In genomic region chr4:15451181-15451865, GRCh38 we compare ENCODE assay signal across 10 cellular contexts. TPM values are rescaled to one million over a fixed set of nuclear protein-coding genes. Genes with fewer than 3 reads are reported as not detected.
A peak's percentile ranks its signal among the peaks of the same experiment; 100 is the strongest.
DNase-seq lines count a peak whose midpoint lies in the region; ATAC-seq and TF ChIP-seq lines count a peak whose summit lies in the region.
"Had no signal": no experiment of that assay in that cellular context is flagged by ENCODE, and none has a peak within 500 bp of the region (broad histone marks: within the 10 kb centered on the region; RNA-seq: fewer than 3 reads in every experiment).

No MANE protein-coding gene starts in this region.

- H3K4me3 ChIP-seq in mammary epithelial cell (replicated peaks in 1 of 3; ENCODE audit: insufficient read depth in 1 of 3, low read depth in 2 of 3, low read length in 3 of 3) = no peak overlapping the region
- H3K4me3 ChIP-seq in lower lobe of right lung = no peak overlapping the region
- H3K4me3 ChIP-seq in OCI-LY7 (ENCODE audit: low read depth, low read length, poor library complexity, severe bottlenecking) = no peak overlapping the region

- H3K4me1 ChIP-seq in mammary epithelial cell (ENCODE audit: insufficient read depth, low read length) (peaks cover 25% of the 10 kb centered on the region), lower lobe of right lung (peaks cover 27% of the 10 kb centered on the region), OCI-LY7 (ENCODE audit: insufficient read depth, low read length, poor library complexity, severe bottlenecking) (no peaks in the 10 kb centered on the region)

- no peaks in the 10 kb centered on the region for H3K36me3 Mint-ChIP-seq in natural killer cell treated with Interleukin-12 subunit alpha and Interleukin-12 subunit beta and Interleukin-15 and Interleukin-18, amount 100 ng/mL, for 72 hours

- DNase-seq in Right ventricle myocardium superior (no peak), cardiac septum (ENCODE audit: low spot score) (no peak), mammary epithelial cell (no peak), lower lobe of right lung (no peak), G401 (ENCODE audit: low spot score) (no peak), COLO668 (lab: John Stamatoyannopoulos, UW; ENCODE audit: unreplicated experiment) (no peak), OCI-LY7 (ENCODE audit: low spot score) (no peak)
- DNase-seq in natural killer cell treated with Interleukin-12 subunit alpha and Interleukin-12 subunit beta and Interleukin-15 and Interleukin-18, amount 100 ng/mL, for 72 hours (ENCODE audit: low spot score) = no peak
- DNase-seq: activated effector memory CD4-positive, alpha-beta T cell treated with anti-CD3 and anti-CD28 coated beads, Interleukin-2, amount 50 U/mL, for 16 hours had no signal

- no peak overlapping the region for H3K4me3 Mint-ChIP-seq in natural killer cell treated with Interleukin-12 subunit alpha and Interleukin-12 subunit beta and Interleukin-15 and Interleukin-18, amount 100 ng/mL, for 72 hours

- no peaks in the 10 kb centered on the region for H3K4me1 Mint-ChIP-seq in natural killer cell treated with Interleukin-12 subunit alpha and Interleukin-12 subunit beta and Interleukin-15 and Interleukin-18, amount 100 ng/mL, for 72 hours (ENCODE audit: low read depth in 2 of 2)

- BruUV-seq in mammary epithelial cell (replicated peaks; lab: Mats Ljungman, UMichigan) (no TSS peak), OCI-LY7 (replicated peaks; lab: Mats Ljungman, UMichigan) (no TSS peak)

- no peak overlapping the region for H3K27ac Mint-ChIP-seq in natural killer cell treated with Interleukin-12 subunit alpha and Interleukin-12 subunit beta and Interleukin-15 and Interleukin-18, amount 100 ng/mL, for 72 hours

- TF ChIP-seq CTCF in mammary epithelial cell (conservative IDR thresholded peaks at IDR 0.05 in 1 of 2, IDR thresholded peaks at IDR 0.05 in 1 of 2; ENCODE audit: extremely low read depth in 1 of 2, insufficient read depth in 1 of 2, low read depth in 1 of 2, low read length in 2 of 2) = no peak
- no peak for TF ChIP-seq CTCF in lower lobe of right lung (IDR thresholded peaks at IDR 0.05)
- TF ChIP-seq CTCF in OCI-LY7 (conservative IDR thresholded peaks at IDR 0.05; ENCODE audit: low read length) = no peak

- ATAC-seq in Right ventricle myocardium superior (ENCODE audit: poor library complexity) (peak; percentile 72), lower lobe of right lung (peak; percentile 59 to 68)
- ATAC-seq in natural killer cell treated with Interleukin-12 subunit alpha and Interleukin-12 subunit beta and Interleukin-15 and Interleukin-18, amount 100 ng/mL, for 72 hours = no peak

- H3K27me3 Mint-ChIP-seq in natural killer cell treated with Interleukin-12 subunit alpha and Interleukin-12 subunit beta and Interleukin-15 and Interleukin-18, amount 100 ng/mL, for 72 hours = peaks cover 0 to 2% of the 10 kb centered on the region in 2 donors

- no peaks in the 10 kb centered on the region for H3K9me3 Mint-ChIP-seq in natural killer cell treated with Interleukin-12 subunit alpha and Interleukin-12 subunit beta and Interleukin-15 and Interleukin-18, amount 100 ng/mL, for 72 hours

- H3K27me3 ChIP-seq in mammary epithelial cell (ENCODE audit: insufficient read depth, low read length) (no peaks in the 10 kb centered on the region), lower lobe of right lung (ENCODE audit: low read depth) (no peaks in the 10 kb centered on the region)

- 50% methylated on average over 1 of the region's 1 CpG for WGBS in mammary epithelial cell (ENCODE audit: low coverage, missing lambda C conversion rate)

- POLR2A ChIA-PET in OCI-LY7 (lab: Charles Lee) = interaction anchor here (0.6 to 1.1 kb wide), 3 partner anchors 9 to 1643 kb away, joined by 3 to 4 read pairs (median 4); no protein-coding TSS in a partner anchor

- H3K27ac ChIP-seq in mammary epithelial cell (ENCODE audit: insufficient read depth, low read depth, low read length) = no peak overlapping the region
- peak overlapping the region; percentile 33 for H3K27ac ChIP-seq in lower lobe of right lung
- H3K27ac ChIP-seq in OCI-LY7 (ENCODE audit: low read depth, low read length, poor library complexity, severe bottlenecking) = no peak overlapping the region

- no peaks in the 10 kb centered on the region for H3K36me3 ChIP-seq in mammary epithelial cell (ENCODE audit: insufficient read depth, low read length)
- H3K36me3 ChIP-seq in lower lobe of right lung = no peaks in the 10 kb centered on the region
- no peaks in the 10 kb centered on the region for H3K36me3 ChIP-seq in OCI-LY7 (ENCODE audit: insufficient read depth, low read length)

- H4K20me1 ChIP-seq in mammary epithelial cell (ENCODE audit: insufficient read depth, low read length) (no peaks in the 10 kb centered on the region), OCI-LY7 (ENCODE audit: insufficient read depth, low read length) (no peaks in the 10 kb centered on the region)

- no peaks in the 10 kb centered on the region for H3K79me2 ChIP-seq in mammary epithelial cell (ENCODE audit: insufficient read depth, low read length)
- H3K79me2 ChIP-seq in OCI-LY7 (ENCODE audit: insufficient read depth, low read depth, low read length) = no peaks in the 10 kb centered on the region

- H3K9me2 ChIP-seq in OCI-LY7 (ENCODE audit: insufficient read depth, low read length) = no peaks in the 10 kb centered on the region

- intact Hi-C loops in Right ventricle myocardium superior (cut with DNase I) (no loop called here), cardiac septum (cut with DNase I) (loop anchor here (5.0 kb wide), 1 partner anchor 34 kb away; no protein-coding TSS in a partner anchor), mammary epithelial cell (cut with micrococcal nuclease) (loop anchor here (10.0 kb wide), 1 partner anchor 1797 kb away; no protein-coding TSS in a partner anchor), lower lobe of right lung (cut with DNase I) (no loop called here), OCI-LY7 (cut with micrococcal nuclease; ENCODE audit: unreplicated experiment) (no loop called here)

- in situ Hi-C loops in mammary epithelial cell (cut with MboI; ENCODE audit: low sequenced_read_pairs in 2 of 2) = no loop called here
- in situ Hi-C loops in G401 (cut with HindIII; ENCODE audit: low sequenced_read_pairs) = no loop called here

- H2AFZ ChIP-seq in mammary epithelial cell (ENCODE audit: low read depth, low read length) (no peak overlapping the region), OCI-LY7 (ENCODE audit: low read length) (no peak overlapping the region)

- H3K9me3 ChIP-seq in mammary epithelial cell (replicated peaks; ENCODE audit: insufficient read depth, low read length) = no peaks in the 10 kb centered on the region
- H3K9me3 ChIP-seq in lower lobe of right lung = no peaks in the 10 kb centered on the region
- H3K9me3 ChIP-seq in OCI-LY7 (ENCODE audit: low read length) = no peaks in the 10 kb centered on the region

- no peak overlapping the region for H3K9ac ChIP-seq in mammary epithelial cell (ENCODE audit: insufficient read depth, low read length)

- CTCF ChIA-PET in mammary epithelial cell (lab: Charles Lee; ENCODE audit: low non-redundant PET) (no interaction called here), OCI-LY7 (lab: Charles Lee; ENCODE audit: unreplicated experiment) (no interaction called here)

- dilution Hi-C loops in mammary epithelial cell (cut with HindIII; ENCODE audit: low sequenced_read_pairs) = loop anchor here (25.0 kb wide), 1 partner anchor 214 kb away; no protein-coding TSS in a partner anchor

- H3K4me2 ChIP-seq in mammary epithelial cell (ENCODE audit: insufficient read depth, low read depth, low read length) (peak overlapping the region; percentile 58), OCI-LY7 (ENCODE audit: low read length) (no peak overlapping the region)

RNA-seq across cellular contexts. Expression of gene CC2D2A, which starts 18.4 kb away (rescaled TPM):
- total RNA-seq in Right ventricle myocardium superior (6.7 TPM), cardiac septum (9.0 TPM), mammary epithelial cell (10 to 100 TPM; 11.3 to 11.7 TPM), lower lobe of right lung (21.2 TPM), OCI-LY7 (2022) (not detected in 2 replicates)
- 12.4 TPM for polyA plus RNA-seq in mammary epithelial cell
- 7.8 TPM for polyA minus RNA-seq in mammary epithelial cell
- total RNA-seq in G401 (2014; rRNA removed; shearing (Covaris generic)) = 7.6 and 24.7 TPM in 2 replicates
- total RNA-seq in natural killer cell treated with Interleukin-12 subunit alpha and Interleukin-12 subunit beta and Interleukin-15 and Interleukin-18, amount 100 ng/mL, for 72 hours = not detected
- total RNA-seq in OCI-LY7 (2014; rRNA removed; shearing (Covaris generic)) = not detected in 2 replicates

RNA-seq across cellular contexts. Expression of gene C1QTNF7, which starts 23.5 kb away (rescaled TPM):
- 1.9 TPM for total RNA-seq in Right ventricle myocardium superior
- total RNA-seq in cardiac septum = 2.3 TPM
- not detected for total RNA-seq in mammary epithelial cell
- polyA plus RNA-seq in mammary epithelial cell = not detected
- not detected for polyA minus RNA-seq in mammary epithelial cell
- 10.7 TPM for total RNA-seq in lower lobe of right lung
- total RNA-seq in G401 (2014; rRNA removed; shearing (Covaris generic)) = not detected in 2 replicates
- total RNA-seq in natural killer cell treated with Interleukin-12 subunit alpha and Interleukin-12 subunit beta and Interleukin-15 and Interleukin-18, amount 100 ng/mL, for 72 hours = not detected
- total RNA-seq in OCI-LY7 (2014; rRNA removed; shearing (Covaris generic)) = not detected in 2 replicates
- total RNA-seq in OCI-LY7 (2022) = not detected in 2 replicates
- polyA plus RNA-seq: neural cell had no signal

Comparison
In these comparisons a context has a peak if more than half of its experiments do, and no peak if none do; other contexts are left out.
1. intact Hi-C loops: an anchor here in cardiac septum (5.0 kb wide) and mammary epithelial cell (10.0 kb wide); none called in Right ventricle myocardium superior, lower lobe of right lung and OCI-LY7.
2. ATAC-seq: peak in Right ventricle myocardium superior (single experiment) and lower lobe of right lung (2 of 2); none in natural killer cell treated with Interleukin-12 subunit alpha and Interleukin-12 subunit beta and Interleukin-15 and Interleukin-18, amount 100 ng/mL, for 72 hours (0 of 2).